ENCODE assay signal across 1 cellular context in the genomic region with DNA sequence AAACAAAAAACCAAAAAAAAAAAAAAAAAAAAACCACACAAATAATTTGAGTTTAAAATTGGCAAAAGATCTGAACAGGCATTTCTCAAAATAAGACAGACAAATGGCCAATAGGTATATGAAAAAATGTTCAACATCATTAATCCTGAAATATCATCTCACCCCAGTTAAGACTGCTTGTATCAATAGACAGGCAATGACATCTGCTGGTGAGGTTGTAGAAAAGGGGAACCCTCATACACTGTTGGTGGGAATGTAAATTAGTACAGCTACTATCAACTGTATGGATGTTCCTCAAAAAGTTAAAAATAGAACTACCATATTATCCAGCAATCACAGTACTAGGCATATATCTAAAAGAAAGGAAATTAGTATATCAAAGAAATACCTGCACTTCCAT.
TF ChIP-seq lines count a peak whose summit lies in the region.

No MANE protein-coding gene starts in this region.

TF ChIP-seq in HepG2, 621 proteins besides CTCF, POLR2A, EP300 and RAD21 (continued from another document):
- TF ChIP-seq ZFP90 (CRISPR knock-in tag; IDR thresholded peaks at IDR 0.05; ENCODE audit: borderline replicate concordance) (no peak), ZNF567 (CRISPR knock-in tag; IDR thresholded peaks at IDR 0.05; ENCODE audit: borderline replicate concordance) (no peak), PHF20 (CRISPR knock-in tag; IDR thresholded peaks at IDR 0.05) (no peak), STAG1 (CRISPR knock-in tag; IDR thresholded peaks at IDR 0.05) (peak; percentile 41)
